Comparison of ENCODE assay signal across 9 cellular contexts in the genomic region with DNA sequence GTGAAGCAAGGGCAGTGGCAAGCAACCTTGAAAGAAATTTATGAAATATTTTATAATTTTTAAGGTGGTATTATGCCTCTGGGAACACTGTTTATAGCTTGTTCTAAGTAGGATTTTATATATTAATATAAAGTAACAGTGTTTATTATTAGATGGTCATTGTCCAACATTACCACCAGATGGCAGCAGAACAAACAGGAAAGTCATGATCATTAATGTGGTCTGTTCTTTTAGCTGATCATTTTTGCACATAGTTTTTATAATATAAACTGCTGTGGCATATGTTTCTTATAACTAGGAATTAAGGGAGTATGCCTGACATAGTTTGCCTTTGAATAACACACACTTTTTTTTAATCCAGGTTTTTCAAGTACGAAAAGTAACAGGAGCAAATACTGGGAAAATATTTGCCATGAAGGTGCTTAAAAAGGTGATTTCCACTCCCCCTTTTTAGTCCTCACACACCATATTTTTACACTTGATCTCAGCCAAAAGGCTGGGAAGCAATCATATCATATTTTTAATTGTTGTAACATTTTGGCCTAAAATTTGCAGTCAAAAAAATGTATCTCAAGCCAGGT.
DNase-seq lines count a peak whose midpoint lies in the region; ATAC-seq and TF ChIP-seq lines count a peak whose summit lies in the region.
"Had no signal": no experiment of that assay in that cellular context is flagged by ENCODE, and none has a peak within 500 bp of the region (broad histone marks: within the 10 kb centered on the region; RNA-seq: fewer than 3 reads in every experiment).

No MANE protein-coding gene starts in this region.

- H3K27me3 ChIP-seq in KMS-11 (ENCODE audit: insufficient read depth, low read depth), result no peaks in the 10 kb centered on the region
- H3K27me3 ChIP-seq in neutrophil, result no peaks in the 10 kb centered on the region
- H3K27me3 ChIP-seq: BLaER1 treated with 17β-estradiol and CSF1 and Interleukin-3, amounts not matched to agents 10 nM and 100 nM had no signal

- H3K9ac ChIP-seq in KMS-11, result no peak overlapping the region
- H3K9ac ChIP-seq: BLaER1 treated with 17β-estradiol and CSF1 and Interleukin-3, amounts not matched to agents 10 nM and 100 nM had no signal

- H3K36me3 ChIP-seq in KMS-11 (ENCODE audit: insufficient read depth) (no peaks in the 10 kb centered on the region; the same call in 1 of the 2 replicates), neutrophil (peaks cover 49% of the 10 kb centered on the region)

- DNase-seq in DMS79 treated with DMSO at 0.1 percent for 48 hours (lab: John Stamatoyannopoulos, UW), result peak; percentile 30
- DNase-seq in DMS79 (lab: John Stamatoyannopoulos, UW), result no peak
- DNase-seq in RPMI8226, result peak; percentile 56
- DNase-seq in erythroblast (lab: John Stamatoyannopoulos, UW), result peak; percentile 62 to 76
- no peak for DNase-seq in T-helper 9 cell

- no peaks in the 10 kb centered on the region for H3K9me3 ChIP-seq in neutrophil
- H3K9me3 ChIP-seq: BLaER1 treated with 17β-estradiol and CSF1 and Interleukin-3, amounts not matched to agents 10 nM and 100 nM had no signal

- ATAC-seq in GM21723 (IDR thresholded peaks at IDR 0.05; ENCODE audit: unreplicated experiment), result no peak

- no peak overlapping the region for H3K4me2 ChIP-seq in KMS-11
- H3K4me2 ChIP-seq: BLaER1 treated with 17β-estradiol and CSF1 and Interleukin-3, amounts not matched to agents 10 nM and 100 nM had no signal

- no peaks in the 10 kb centered on the region for H4K20me1 ChIP-seq in KMS-11 (ENCODE audit: insufficient read depth)

- H3K27ac ChIP-seq in KMS-11 (no peak overlapping the region), neutrophil (no peak overlapping the region)
- H3K27ac ChIP-seq: BLaER1 treated with 17β-estradiol and CSF1 and Interleukin-3, amounts not matched to agents 10 nM and 100 nM had no signal

- no peak for TF ChIP-seq POLR2A in erythroblast (IDR thresholded peaks at IDR 0.05; ENCODE audit: low read length)

- H3K4me3 ChIP-seq in KMS-11 (IDR thresholded peaks at IDR 0.05; ENCODE audit: insufficient read depth, low read depth, low read length) (no peak overlapping the region), neutrophil (ENCODE audit: low read depth in 1 of 2, low read length in 1 of 2) (no peak overlapping the region)
- H3K4me3 ChIP-seq: BLaER1 treated with 17β-estradiol and CSF1 and Interleukin-3, amounts not matched to agents 10 nM and 100 nM had no signal

- H2AFZ ChIP-seq in KMS-11 (ENCODE audit: low read depth), result no peak overlapping the region

- H3K4me1 ChIP-seq in KMS-11 (ENCODE audit: low read depth, poor library complexity, severe bottlenecking) (peaks cover 21% of the 10 kb centered on the region), neutrophil (ENCODE audit: control insufficient read depth in 1 of 2, insufficient read depth in 1 of 2, low read depth in 1 of 2, low read length in 1 of 2) (no peaks in the 10 kb centered on the region)
- H3K4me1 ChIP-seq: BLaER1 treated with 17β-estradiol and CSF1 and Interleukin-3, amounts not matched to agents 10 nM and 100 nM had no signal

- peak; percentile 67 for TF ChIP-seq CTCF in KMS-11 (conservative IDR thresholded peaks at IDR 0.05; ENCODE audit: low read depth, low read length)
- TF ChIP-seq CTCF in neutrophil (IDR thresholded peaks at IDR 0.05), result peak; percentile 61

- peaks cover 9% of the 10 kb centered on the region; the same call in 1 of the 2 replicates for H3K79me2 ChIP-seq in KMS-11 (ENCODE audit: insufficient read depth, low read depth)

Comparison
In these comparisons a context has a peak if more than half of its experiments do, and no peak if none do; other contexts are left out.
1. DNase-seq: peak in DMS79 treated with DMSO at 0.1 percent for 48 hours (single experiment), RPMI8226 (single experiment) and erythroblast (2 of 2); none in DMS79 (single experiment) and T-helper 9 cell (single experiment).